In genomic region chr18:6593142-6593889, GRCh38 we compare ENCODE assay signal across 26 cellular contexts.
"Had no signal": no experiment of that assay in that cellular context is flagged by ENCODE, and none has a peak within 500 bp of the region (broad histone marks: within the 10 kb centered on the region; RNA-seq: fewer than 3 reads in every experiment).

No MANE protein-coding gene starts in this region.

- H3K4me1 ChIP-seq: ascending aorta, breast epithelium, prostate gland, transverse colon, uterus had no signal

- DNase-seq: activated B cell treated with CpG ODN at 0.5 μM for 24 hours; activated CD4-positive, alpha-beta T cell treated with anti-CD3 and anti-CD28 coated beads for 36 hours; activated CD4-positive, alpha-beta T cell treated with anti-CD3 and anti-CD28 coated beads, Interleukin-2, amount 50 U/mL, for 4 hours; activated CD8-positive, alpha-beta memory T cell treated with anti-CD3 and anti-CD28 coated beads for 24 hours; activated CD8-positive, alpha-beta memory T cell treated with anti-CD3 and anti-CD28 coated beads, Interleukin-2, amount 50 U/mL, for 4 hours; activated T-cell treated with anti-CD3 and anti-CD28 coated beads, Interleukin-2, amount 50 U/mL, for 24 hours; dorsolateral prefrontal cortex; ovary; right cardiac atrium; stimulated activated CD4-positive, alpha-beta T cell treated with anti-CD3 and anti-CD28 coated beads, Interleukin-2, amount 100 ng/mL, for 24 hours; stimulated activated naive B cell treated with anti-CD40 and anti-IgM and Interleukin-4, amounts not matched to agents 10 μg/mL and 1 μg/mL and 100 μg/mL, for 72 hours; T-helper 9 cell; transverse colon; uterus had no signal

- H3K4me3 Mint-ChIP-seq: activated B cell treated with CpG ODN at 0.5 μM for 24 hours; activated CD4-positive, alpha-beta T cell treated with anti-CD3 and anti-CD28 coated beads for 36 hours; activated T-cell treated with anti-CD3 and anti-CD28 coated beads, Interleukin-2, amount 50 U/mL, for 24 hours; activated T-helper 17 cell treated with anti-CD3 and anti-CD28 coated beads, Interleukin-2, amount 50 U/mL, for 72 hours; central memory CD8-positive, alpha-beta T cell; natural killer cell treated with Interleukin-12 subunit alpha and Interleukin-12 subunit beta and Interleukin-15 and Interleukin-18, amount 100 ng/mL, for 72 hours; stimulated activated naive B cell treated with anti-CD40 and anti-IgM and Interleukin-4, amounts not matched to agents 10 μg/mL and 1 μg/mL and 100 μg/mL, for 72 hours had no signal

- H3K4me3 ChIP-seq: ascending aorta, breast epithelium, dorsolateral prefrontal cortex, lung, ovary, prostate gland, skin epidermis, transverse colon, uterus had no signal

- H3K36me3 ChIP-seq: ascending aorta, breast epithelium, neutrophil, ovary, prostate gland, transverse colon, uterus had no signal

- H3K9me3 ChIP-seq: ascending aorta, breast epithelium, neutrophil, ovary, prostate gland, transverse colon had no signal

- H3K4me1 Mint-ChIP-seq: activated B cell treated with CpG ODN at 0.5 μM for 24 hours; activated CD4-positive, alpha-beta T cell treated with anti-CD3 and anti-CD28 coated beads for 36 hours; activated T-helper 17 cell treated with anti-CD3 and anti-CD28 coated beads, Interleukin-2, amount 50 U/mL, for 72 hours; central memory CD8-positive, alpha-beta T cell; stimulated activated naive B cell treated with anti-CD40 and anti-IgM and Interleukin-4, amounts not matched to agents 10 μg/mL and 1 μg/mL and 100 μg/mL, for 72 hours had no signal

- H3K36me3 Mint-ChIP-seq: activated naive CD4-positive, alpha-beta T cell treated with anti-CD3 and anti-CD28 coated beads, Interleukin-2, amount 50 U/mL, for 72 hours; natural killer cell treated with Interleukin-12 subunit alpha and Interleukin-12 subunit beta and Interleukin-15 and Interleukin-18, amount 100 ng/mL, for 72 hours; stimulated activated naive B cell treated with anti-CD40 and anti-IgM and Interleukin-4, amounts not matched to agents 10 μg/mL and 1 μg/mL and 100 μg/mL, for 72 hours had no signal

- H3K27me3 ChIP-seq: ascending aorta, breast epithelium, dorsolateral prefrontal cortex, neutrophil, ovary, transverse colon, uterus had no signal

- H3K27ac ChIP-seq: ascending aorta, breast epithelium, dorsolateral prefrontal cortex, epithelial cell of prostate, neutrophil, ovary, prostate gland, skin epidermis, transverse colon, uterus had no signal

- ATAC-seq: activated CD4-positive, alpha-beta T cell treated with anti-CD3 and anti-CD28 coated beads for 36 hours; activated naive CD4-positive, alpha-beta T cell treated with anti-CD3 and anti-CD28 coated beads, Interleukin-2, amount 50 U/mL, for 72 hours; activated T-helper 17 cell treated with anti-CD3 and anti-CD28 coated beads, Interleukin-2, amount 50 U/mL, for 72 hours; left lobe of liver; natural killer cell treated with Interleukin-12 subunit alpha and Interleukin-12 subunit beta and Interleukin-15 and Interleukin-18, amount 100 ng/mL, for 72 hours; right cardiac atrium; stimulated activated naive B cell treated with anti-CD40 and anti-IgM and Interleukin-4, amounts not matched to agents 10 μg/mL and 1 μg/mL and 100 μg/mL, for 72 hours had no signal

- H3K27ac Mint-ChIP-seq: activated B cell treated with CpG ODN at 0.5 μM for 24 hours; activated CD4-positive, alpha-beta T cell treated with anti-CD3 and anti-CD28 coated beads for 36 hours; activated T-cell treated with anti-CD3 and anti-CD28 coated beads, Interleukin-2, amount 50 U/mL, for 24 hours; activated T-helper 17 cell treated with anti-CD3 and anti-CD28 coated beads, Interleukin-2, amount 50 U/mL, for 72 hours; natural killer cell treated with Interleukin-12 subunit alpha and Interleukin-12 subunit beta and Interleukin-15 and Interleukin-18, amount 100 ng/mL, for 72 hours; stimulated activated naive B cell treated with anti-CD40 and anti-IgM and Interleukin-4, amounts not matched to agents 10 μg/mL and 1 μg/mL and 100 μg/mL, for 72 hours had no signal

- H3K27me3 Mint-ChIP-seq: activated B cell treated with CpG ODN at 0.5 μM for 24 hours; activated CD4-positive, alpha-beta T cell treated with anti-CD3 and anti-CD28 coated beads for 36 hours; activated T-cell treated with anti-CD3 and anti-CD28 coated beads, Interleukin-2, amount 50 U/mL, for 24 hours; activated T-helper 17 cell treated with anti-CD3 and anti-CD28 coated beads, Interleukin-2, amount 50 U/mL, for 72 hours; central memory CD8-positive, alpha-beta T cell; natural killer cell treated with Interleukin-12 subunit alpha and Interleukin-12 subunit beta and Interleukin-15 and Interleukin-18, amount 100 ng/mL, for 72 hours; stimulated activated naive B cell treated with anti-CD40 and anti-IgM and Interleukin-4, amounts not matched to agents 10 μg/mL and 1 μg/mL and 100 μg/mL, for 72 hours had no signal
